2 cellular contexts compared by ENCODE assay signal in genomic region chr1:36401602-36402517, GRCh38.
TF ChIP-seq lines count a peak whose summit lies in the region.

No MANE protein-coding gene starts in this region.

TF ChIP-seq in K562, 482 proteins besides CTCF, POLR2A, EP300 and RAD21:
- TF ChIP-seq NFYB (IDR thresholded peaks at IDR 0.05; ENCODE audit: extremely low read depth, insufficient read length) = peak; percentile 18
- TF ChIP-seq TBL1XR1 (IDR thresholded peaks at IDR 0.05; ENCODE audit: low read length in 2 of 2) = 0 out of 4 replicates have a peak, but pooled peaks of 1 of the 2 experiments have one; percentile 8
- TF ChIP-seq ZBTB11 (CRISPR knock-in tag; IDR thresholded peaks at IDR 0.05) = no peak
- 0 out of 2 replicates have a peak, but pooled peaks have one; percentile 7 for TF ChIP-seq CTBP1 (IDR thresholded peaks at IDR 0.05; ENCODE audit: borderline replicate concordance)
- 0 out of 2 replicates have a peak, but pooled peaks have one; percentile 17 for TF ChIP-seq HMGXB4 (CRISPR knock-in tag; IDR thresholded peaks at IDR 0.05)
TF ChIP-seq in K562: peak in this region for 4.

TF ChIP-seq in HepG2, 621 proteins besides CTCF, POLR2A, EP300 and RAD21 (continues in another document):
- TF ChIP-seq PHF8 (CRISPR knock-in tag; IDR thresholded peaks at IDR 0.05) = no peak
- TF ChIP-seq NFKB2 (CRISPR knock-in tag; IDR thresholded peaks at IDR 0.05; ENCODE audit: borderline replicate concordance) = 0 out of 2 replicates have a peak, but pooled peaks have one; percentile 42
- TF ChIP-seq ETV6 (CRISPR knock-in tag; conservative IDR thresholded peaks at IDR 0.05) = no peak
- TF ChIP-seq MYPOP (CRISPR knock-in tag; IDR thresholded peaks at IDR 0.05) = no peak
- TF ChIP-seq HNRNPL (IDR thresholded peaks at IDR 0.05; ENCODE audit: low read depth, low read length) = peak; percentile 77
- TF ChIP-seq ZBTB7B (CRISPR knock-in tag; IDR thresholded peaks at IDR 0.05) = no peak
- 0 out of 2 replicates have a peak, but pooled peaks have one; percentile 34 for TF ChIP-seq IRF1 (CRISPR knock-in tag; IDR thresholded peaks at IDR 0.05; ENCODE audit: low read depth)
- 0 out of 2 replicates have a peak, but pooled peaks have one; percentile 37 for TF ChIP-seq CSRNP1 (CRISPR knock-in tag; IDR thresholded peaks at IDR 0.05)
- 0 out of 2 replicates have a peak, but pooled peaks have one; percentile 26 for TF ChIP-seq ZNF704 (CRISPR knock-in tag; IDR thresholded peaks at IDR 0.05; ENCODE audit: borderline replicate concordance)
- TF ChIP-seq ZHX2 (IDR thresholded peaks at IDR 0.05; ENCODE audit: low read depth) = no peak
- no peak for TF ChIP-seq ZHX2 (CRISPR knock-in tag; IDR thresholded peaks at IDR 0.05; ENCODE audit: borderline replicate concordance)
- no peak for TF ChIP-seq ZBTB33 (CRISPR knock-in tag; IDR thresholded peaks at IDR 0.05)
- no peak for TF ChIP-seq ZEB1 (IDR thresholded peaks at IDR 0.05; ENCODE audit: insufficient replicate concordance, low read depth)
- peak; percentile 22; the same call in 1 of the 2 replicates for TF ChIP-seq ZNF687 (CRISPR knock-in tag; IDR thresholded peaks at IDR 0.05)
- no peak for TF ChIP-seq ZNF605 (CRISPR knock-in tag; IDR thresholded peaks at IDR 0.05)
- TF ChIP-seq KDM2A (CRISPR knock-in tag; IDR thresholded peaks at IDR 0.05; ENCODE audit: borderline replicate concordance, low read depth) = no peak
- 0 out of 2 replicates have a peak, but pooled peaks have one; percentile 18 for TF ChIP-seq ZNF83 (CRISPR knock-in tag; IDR thresholded peaks at IDR 0.05; ENCODE audit: borderline replicate concordance)
- TF ChIP-seq SNAPC5 (CRISPR knock-in tag; IDR thresholded peaks at IDR 0.05; ENCODE audit: borderline replicate concordance) = no peak
- TF ChIP-seq JUND (CRISPR knock-in tag; IDR thresholded peaks at IDR 0.05) = no peak
- 0 out of 2 replicates have a peak, but pooled peaks have one; percentile 22 for TF ChIP-seq TFAP4 (IDR thresholded peaks at IDR 0.05; ENCODE audit: borderline replicate concordance, low read depth)
- no peak for TF ChIP-seq GMEB2 (CRISPR knock-in tag; IDR thresholded peaks at IDR 0.05; ENCODE audit: low read depth)
- TF ChIP-seq ZNF280B (CRISPR knock-in tag; IDR thresholded peaks at IDR 0.05; ENCODE audit: borderline replicate concordance) = peak; percentile 56; the same call in 1 of the 2 replicates
- TF ChIP-seq SP4 (CRISPR knock-in tag; IDR thresholded peaks at IDR 0.05) = no peak
- no peak for TF ChIP-seq SATB2 (CRISPR knock-in tag; IDR thresholded peaks at IDR 0.05)
- TF ChIP-seq ZBTB42 (CRISPR knock-in tag; IDR thresholded peaks at IDR 0.05) = no peak
